In the genomic region with DNA sequence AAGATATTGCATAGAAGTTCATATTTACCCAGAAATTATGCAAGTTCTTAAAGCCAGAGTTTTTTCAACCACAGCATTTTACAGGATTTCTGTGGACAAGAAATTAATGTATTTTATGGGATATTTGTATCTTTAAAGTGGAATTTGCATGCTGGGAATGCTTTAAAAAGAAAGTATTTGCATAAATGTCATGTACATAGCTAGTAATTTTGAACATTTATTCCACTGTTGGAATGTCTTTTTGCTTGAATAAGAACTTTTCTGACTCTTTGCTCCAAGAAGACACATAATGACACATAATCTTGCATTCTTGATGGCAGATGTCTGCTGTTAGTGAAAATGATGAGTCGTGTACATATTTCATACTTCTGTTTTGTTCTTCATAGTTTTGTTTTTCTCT, we compare ENCODE assay signal across 17 cellular contexts.
"Had no signal": no experiment of that assay in that cellular context is flagged by ENCODE, and none has a peak within 500 bp of the region (broad histone marks: within the 10 kb centered on the region; RNA-seq: fewer than 3 reads in every experiment).

No MANE protein-coding gene starts in this region.

- H3K4me3 ChIP-seq: colonic mucosa, gastroesophageal sphincter, heart left ventricle, left lung, tibial nerve had no signal

- ATAC-seq: activated CD8-positive, alpha-beta T cell treated with anti-CD3 and anti-CD28 coated beads for 36 hours; activated T-helper 17 cell treated with anti-CD3 and anti-CD28 coated beads, Interleukin-2, amount 50 U/mL, for 72 hours; gastroesophageal sphincter; heart left ventricle; left lung; stimulated activated naive CD8-positive, alpha-beta T cell treated with anti-CD3 and anti-CD28 coated beads, Interleukin-15, Interleukin-2, amounts not matched to agents 100 U/mL and 50 U/mL, for 24 hours had no signal

- H3K4me1 ChIP-seq: colonic mucosa had no signal

- H3K27me3 ChIP-seq: colonic mucosa, gastroesophageal sphincter, heart left ventricle, left lung, tibial nerve had no signal

- DNase-seq: activated CD4-positive, alpha-beta T cell treated with anti-CD3 and anti-CD28 coated beads, Interleukin-2, amount 10 ng/mL, durations not matched to agents 24 days and 14 days; activated CD8-positive, alpha-beta T cell treated with anti-CD3 and anti-CD28 coated beads for 36 hours; activated naive CD4-positive, alpha-beta T cell; activated naive CD8-positive, alpha-beta T cell treated with anti-CD3 and anti-CD28 coated beads, Interleukin-2, amount 10 ng/mL, durations not matched to agents 7 days and 5 days; activated T-cell treated with anti-CD3 and anti-CD28 coated beads, Interleukin-2, amount 50 U/mL, for 1 hour; anterior cingulate cortex; colonic mucosa; erythroblast; heart left ventricle; left lung; midbrain; occipital lobe; stimulated activated naive CD8-positive, alpha-beta T cell treated with anti-CD3 and anti-CD28 coated beads, Interleukin-15, Interleukin-2, amounts not matched to agents 100 U/mL and 50 U/mL, for 24 hours; T1000 had no signal

- H3K9me3 ChIP-seq: colonic mucosa, gastroesophageal sphincter, left lung had no signal

- H3K27ac ChIP-seq: colonic mucosa, gastroesophageal sphincter, heart left ventricle, left lung, tibial nerve had no signal
